In genomic region chr6:36489426-36489825, GRCh38 we compare ENCODE assay signal across 32 cellular contexts. TPM values are rescaled to one million over a fixed set of nuclear protein-coding genes. Genes with fewer than 3 reads are reported as not detected.
"Had no signal": no experiment of that assay in that cellular context is flagged by ENCODE, and none has a peak within 500 bp of the region (broad histone marks: within the 10 kb centered on the region; RNA-seq: fewer than 3 reads in every experiment).

No MANE protein-coding gene starts in this region.

- H3K4me2 ChIP-seq: neural progenitor cell had no signal

- H3K36me3 ChIP-seq: neural progenitor cell had no signal

- H2AFZ ChIP-seq: neural progenitor cell had no signal

- H3K27ac Mint-ChIP-seq: activated CD4-positive, alpha-beta T cell treated with anti-CD3 and anti-CD28 coated beads, Interleukin-2, amount 10 ng/mL, durations not matched to agents 24 days and 14 days; activated T-helper 1 cell treated with anti-CD3 and anti-CD28 coated beads, Interleukin-12 subunit alpha, Interleukin-12 subunit beta, Interleukin-2, Interleukin-4 antibody, amounts not matched to agents 30 ng/mL and 10 ng/mL and 1 ng/mL, durations not matched to agents 14 hours and 24 hours and 36 hours; stimulated activated naive CD8-positive, alpha-beta T cell treated with anti-CD3 and anti-CD28 coated beads, Interleukin-15, Interleukin-2, amounts not matched to agents 100 ng/mL and 50 ng/mL, for 24 hours had no signal

- H3K9me3 ChIP-seq: adrenal gland, ascending aorta, lower lobe of right lung, mucosa of descending colon, pancreas, psoas muscle, right atrium auricular region, tibial artery had no signal

- FAIRE-seq: keratinocyte, pancreas had no signal

- H3K9me3 Mint-ChIP-seq: activated CD4-positive, alpha-beta T cell treated with anti-CD3 and anti-CD28 coated beads, Interleukin-2, amount 10 ng/mL, durations not matched to agents 24 days and 14 days; activated naive CD4-positive, alpha-beta T cell treated with anti-CD3 and anti-CD28 coated beads, Interleukin-2, amount 50 U/mL, for 24 hours; activated T-helper 1 cell treated with anti-CD3 and anti-CD28 coated beads, Interleukin-12 subunit alpha, Interleukin-12 subunit beta, Interleukin-2, Interleukin-4 antibody, amounts not matched to agents 30 ng/mL and 10 ng/mL and 1 ng/mL, durations not matched to agents 14 hours and 24 hours and 36 hours; neural progenitor cell; stimulated activated naive CD8-positive, alpha-beta T cell treated with anti-CD3 and anti-CD28 coated beads, Interleukin-15, Interleukin-2, amounts not matched to agents 100 ng/mL and 50 ng/mL, for 24 hours had no signal

- H3K9ac ChIP-seq: neural progenitor cell had no signal

- H3K27me3 Mint-ChIP-seq: activated CD4-positive, alpha-beta T cell treated with anti-CD3 and anti-CD28 coated beads, Interleukin-2, amount 10 ng/mL, durations not matched to agents 24 days and 14 days; activated naive CD4-positive, alpha-beta T cell treated with anti-CD3 and anti-CD28 coated beads, Interleukin-2, amount 50 U/mL, for 24 hours; stimulated activated naive CD8-positive, alpha-beta T cell treated with anti-CD3 and anti-CD28 coated beads, Interleukin-15, Interleukin-2, amounts not matched to agents 100 ng/mL and 50 ng/mL, for 24 hours had no signal

- H3K27ac ChIP-seq: adrenal gland, brain microvascular endothelial cell, foreskin keratinocyte, lower lobe of right lung, neural progenitor cell, pancreas, psoas muscle, tibial artery had no signal

- H3K27me3 ChIP-seq: adrenal gland, ascending aorta, brain microvascular endothelial cell, foreskin keratinocyte, neural progenitor cell, pancreas, right atrium auricular region, tibial artery had no signal

- ATAC-seq: activated CD4-positive, CD25-positive, alpha-beta regulatory T cell treated with anti-CD3 and anti-CD28 coated beads, Interleukin-2, amount 50 U/mL, for 24 hours; foreskin keratinocyte; left colon; mucosa of descending colon; pancreas; psoas muscle had no signal

- H3K4me3 ChIP-seq: adrenal gland, ascending aorta, lower lobe of right lung, mucosa of descending colon, neural progenitor cell, pancreas, psoas muscle, right atrium auricular region, tibial artery had no signal

- H3K4me1 ChIP-seq: foreskin keratinocyte, lower lobe of right lung, pancreas had no signal

- DNase-seq: activated CD4-positive, alpha-beta T cell treated with anti-CD3 and anti-CD28 coated beads, Interleukin-2, amount 10 ng/mL, durations not matched to agents 24 days and 14 days; activated CD8-positive, alpha-beta memory T cell treated with anti-CD3 and anti-CD28 coated beads, Interleukin-2, amount 50 U/mL, for 48 hours; activated gamma-delta T cell treated with Interleukin-2 at 50 U/mL for 16 hours; adrenal gland; brain microvascular endothelial cell; central memory CD4-positive, alpha-beta T cell; dermis blood vessel endothelial cell; effector CD8-positive, alpha-beta T cell; erythroblast; foreskin keratinocyte; left colon; lower lobe of right lung; mesendoderm; mucosa of descending colon; pancreas; psoas muscle; stimulated activated CD4-positive, alpha-beta T cell treated with anti-CD3 and anti-CD28 coated beads, Interleukin-12 subunit alpha, Interleukin-12 subunit beta, amount 100 ng/mL, for 4 hours; stimulated activated CD4-positive, alpha-beta T cell treated with anti-CD3 and anti-CD28 coated beads, Interleukin-4, amount 100 ng/mL, for 4 hours; substantia nigra; T-helper 2 cell; tibial artery had no signal

- H3K4me3 Mint-ChIP-seq: activated CD4-positive, alpha-beta T cell treated with anti-CD3 and anti-CD28 coated beads, Interleukin-2, amount 10 ng/mL, durations not matched to agents 24 days and 14 days; activated naive CD4-positive, alpha-beta T cell treated with anti-CD3 and anti-CD28 coated beads, Interleukin-2, amount 50 U/mL, for 24 hours; activated T-helper 1 cell treated with anti-CD3 and anti-CD28 coated beads, Interleukin-12 subunit alpha, Interleukin-12 subunit beta, Interleukin-2, Interleukin-4 antibody, amounts not matched to agents 30 ng/mL and 10 ng/mL and 1 ng/mL, durations not matched to agents 14 hours and 24 hours and 36 hours; neural progenitor cell; stimulated activated naive CD8-positive, alpha-beta T cell treated with anti-CD3 and anti-CD28 coated beads, Interleukin-15, Interleukin-2, amounts not matched to agents 100 ng/mL and 50 ng/mL, for 24 hours had no signal

RNA-seq across cellular contexts. Expression of gene PXT1, which starts 46.8 kb away (rescaled TPM):
- total RNA-seq: adrenal gland, ascending aorta, dermis blood vessel endothelial cell, foreskin keratinocyte, glomerular endothelial cell, left colon, lower lobe of right lung, mucosa of descending colon, pancreas, skeletal muscle tissue, urinary bladder had no signal
- polyA plus RNA-seq: adrenal gland, foreskin keratinocyte, pancreas had no signal
